In the genomic region with DNA sequence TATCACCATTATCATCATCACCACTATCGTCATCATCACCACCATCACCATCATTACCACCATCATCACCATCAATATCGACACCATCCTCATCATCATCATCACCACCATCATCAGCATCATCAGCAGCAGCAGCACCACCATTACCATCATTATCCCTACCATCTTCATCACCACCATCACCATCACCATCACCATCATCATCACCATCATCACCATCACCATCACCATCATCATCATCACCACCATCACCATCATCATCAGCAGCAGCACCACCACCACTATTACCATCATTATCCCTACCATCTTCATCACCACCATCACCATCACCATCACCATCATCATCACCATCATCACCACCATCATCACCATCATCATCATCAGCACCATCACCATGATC, we compare ENCODE assay signal across 17 cellular contexts. TPM values are rescaled to one million over a fixed set of nuclear protein-coding genes. Genes with fewer than 3 reads are reported as not detected.
"Had no signal": no experiment of that assay in that cellular context is flagged by ENCODE, and none has a peak within 500 bp of the region (broad histone marks: within the 10 kb centered on the region; RNA-seq: fewer than 3 reads in every experiment).

No MANE protein-coding gene starts in this region.

RNA-seq across cellular contexts. Expression of a gene that starts 15.9 kb away (rescaled TPM):
- total RNA-seq: naive thymus-derived CD8-positive, alpha-beta T cell; natural killer cell treated with Interleukin-12 subunit alpha and Interleukin-12 subunit beta and Interleukin-15 and Interleukin-18, amount 100 ng/mL, for 72 hours; pulmonary artery endothelial cell; sciatic nerve; suprapubic skin; vagina had no signal
- polyA plus RNA-seq: naive thymus-derived CD8-positive, alpha-beta T cell; pancreas had no signal

RNA-seq across cellular contexts. Expression of a gene that starts 54.0 kb away (rescaled TPM):
- total RNA-seq: natural killer cell treated with Interleukin-12 subunit alpha and Interleukin-12 subunit beta and Interleukin-15 and Interleukin-18, amount 100 ng/mL, for 72 hours; pulmonary artery endothelial cell had no signal

RNA-seq across cellular contexts. Expression of a gene that starts 58.3 kb away (rescaled TPM):
- total RNA-seq: naive thymus-derived CD8-positive, alpha-beta T cell; natural killer cell treated with Interleukin-12 subunit alpha and Interleukin-12 subunit beta and Interleukin-15 and Interleukin-18, amount 100 ng/mL, for 72 hours; neural crest cell; occipital lobe; osteocyte; pancreas; posterior vena cava; pulmonary artery endothelial cell; right atrium auricular region; sciatic nerve; smooth muscle cell; spleen; suprapubic skin; transverse colon; upper lobe of right lung; urinary bladder; vagina had no signal
- polyA plus RNA-seq: naive thymus-derived CD8-positive, alpha-beta T cell; pancreas had no signal
